ENCODE assay signal across 24 cellular contexts in the genomic region with DNA sequence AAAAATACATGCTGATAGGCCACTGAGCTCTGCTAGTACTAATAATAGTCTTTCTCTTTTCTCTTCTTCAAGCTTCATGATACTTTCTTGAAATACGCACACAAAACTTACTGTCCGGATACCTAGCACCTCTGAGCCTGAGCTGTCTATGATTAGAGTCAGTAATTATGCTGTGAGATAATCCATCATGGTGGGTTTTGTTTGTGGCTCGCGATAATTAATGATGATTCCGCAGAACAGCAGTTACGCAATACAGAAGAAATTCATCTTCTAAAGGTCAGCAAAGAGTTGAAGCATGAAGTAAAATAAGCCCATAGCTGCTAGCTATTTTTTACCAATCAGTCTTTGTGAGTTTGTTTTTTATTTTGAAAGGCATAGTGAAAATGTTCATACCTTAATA.
DNase-seq lines count a peak whose midpoint lies in the region; ATAC-seq and TF ChIP-seq lines count a peak whose summit lies in the region.
"Had no signal": no experiment of that assay in that cellular context is flagged by ENCODE, and none has a peak within 500 bp of the region (broad histone marks: within the 10 kb centered on the region; RNA-seq: fewer than 3 reads in every experiment).

No MANE protein-coding gene starts in this region.

- H3K18ac ChIP-seq in neuronal stem cell (ENCODE audit: low read length): no peak overlapping the region

- H2AFZ ChIP-seq in neuronal stem cell (ENCODE audit: low read length): no peak overlapping the region

- H3K27me3 Mint-ChIP-seq in nephron (ENCODE audit: low read depth): no peaks in the 10 kb centered on the region
- no peaks in the 10 kb centered on the region for H3K27me3 Mint-ChIP-seq in natural killer cell treated with Interleukin-12 subunit alpha and Interleukin-12 subunit beta and Interleukin-15 and Interleukin-18, amount 100 ng/mL, for 72 hours
- H3K27me3 Mint-ChIP-seq: B cell had no signal

- H2AK5ac ChIP-seq in neuronal stem cell (ENCODE audit: low read depth, low read length): no peak overlapping the region

- H3K4me3 ChIP-seq in endocrine pancreas (ENCODE audit: control insufficient read depth, insufficient read depth, low read length) (peak overlapping the region; percentile 1), neuronal stem cell (ENCODE audit: low read length in 2 of 2) (no peak overlapping the region)

- no peaks in the 10 kb centered on the region for H3K4me1 Mint-ChIP-seq in nephron
- no peaks in the 10 kb centered on the region for H3K4me1 Mint-ChIP-seq in natural killer cell treated with Interleukin-12 subunit alpha and Interleukin-12 subunit beta and Interleukin-15 and Interleukin-18, amount 100 ng/mL, for 72 hours (ENCODE audit: low read depth in 2 of 2)
- H3K4me1 Mint-ChIP-seq: B cell had no signal

- H3K36me3 ChIP-seq in endocrine pancreas (ENCODE audit: control insufficient read depth, insufficient read depth, low read length) (no peaks in the 10 kb centered on the region), neuronal stem cell (replicated peaks in 1 of 2; ENCODE audit: control insufficient read depth in 2 of 2, insufficient read depth in 2 of 2, low read length in 2 of 2) (no peaks in the 10 kb centered on the region)

- H2BK15ac ChIP-seq in neuronal stem cell (ENCODE audit: low read length): no peak overlapping the region

- no peaks in the 10 kb centered on the region for H3K36me3 Mint-ChIP-seq in nephron (ENCODE audit: low read depth)
- peaks cover 4% of the 10 kb centered on the region for H3K36me3 Mint-ChIP-seq in natural killer cell treated with Interleukin-12 subunit alpha and Interleukin-12 subunit beta and Interleukin-15 and Interleukin-18, amount 100 ng/mL, for 72 hours
- H3K36me3 Mint-ChIP-seq: CD8-positive, alpha-beta T cell had no signal

- no peaks in the 10 kb centered on the region for H3K9me3 ChIP-seq in endocrine pancreas (ENCODE audit: control insufficient read depth, low read length)
- H3K9me3 ChIP-seq in neuronal stem cell (replicated peaks in 1 of 2; ENCODE audit: control insufficient read depth in 2 of 2, insufficient read depth in 1 of 2, low read depth in 1 of 2, low read length in 2 of 2): no peaks in the 10 kb centered on the region
- H3K9me3 ChIP-seq: Caco-2 had no signal

- H3K79me1 ChIP-seq in neuronal stem cell (ENCODE audit: low read depth, low read length): no peaks in the 10 kb centered on the region

- no peaks in the 10 kb centered on the region for H3K9me3 Mint-ChIP-seq in nephron
- H3K9me3 Mint-ChIP-seq in natural killer cell treated with Interleukin-12 subunit alpha and Interleukin-12 subunit beta and Interleukin-15 and Interleukin-18, amount 100 ng/mL, for 72 hours: peaks cover 9% of the 10 kb centered on the region
- H3K9me3 Mint-ChIP-seq: CD8-positive, alpha-beta T cell had no signal

- H3K14ac ChIP-seq in neuronal stem cell (ENCODE audit: low read length): no peak overlapping the region

- peak overlapping the region; percentile 46 to 67 (median 51) for H3K27ac Mint-ChIP-seq in nephron
- no peak overlapping the region for H3K27ac Mint-ChIP-seq in natural killer cell treated with Interleukin-12 subunit alpha and Interleukin-12 subunit beta and Interleukin-15 and Interleukin-18, amount 100 ng/mL, for 72 hours
- H3K27ac Mint-ChIP-seq: B cell; CD8-positive, alpha-beta T cell had no signal

- no peak overlapping the region for H3K27ac ChIP-seq in neuronal stem cell (replicated peaks; ENCODE audit: low read length)
- H3K27ac ChIP-seq: C4-2B, RWPE1 had no signal

- DNase-seq in NOMO-1 treated with DMSO at 0.1 percent for 48 hours (lab: John Stamatoyannopoulos, UW; ENCODE audit: unreplicated experiment) (peak; percentile 51), neuronal stem cell (ENCODE audit: low spot score) (no peak)
- DNase-seq in natural killer cell treated with Interleukin-12 subunit alpha and Interleukin-12 subunit beta and Interleukin-15 and Interleukin-18, amount 100 ng/mL, for 72 hours (ENCODE audit: low spot score): no peak
- DNase-seq: Caco-2; CD8-positive, alpha-beta T cell; DMS79 treated with DMSO at 0.1 percent for 48 hours; GF-D8; GOT3; HCEC 1CT; Kasumi-1; NCI-H1105 treated with DMSO at 0.1 percent for 48 hours; NCI-H146; NCI-H2029 treated with DMSO at 0.1 percent for 48 hours; NCI-H2227 treated with DMSO at 0.1 percent for 48 hours; NCI-H526 treated with DMSO at 0.1 percent for 48 hours; SHP77 had no signal

- H3K23ac ChIP-seq in neuronal stem cell (ENCODE audit: low read depth, low read length, poor library complexity): no peak overlapping the region

- no peak overlapping the region for H3K4me2 ChIP-seq in neuronal stem cell (ENCODE audit: insufficient read depth, low read length, poor library complexity, severe bottlenecking)

- H2BK5ac ChIP-seq in neuronal stem cell (ENCODE audit: low read length): no peak overlapping the region

- H3K4me1 ChIP-seq in endocrine pancreas (ENCODE audit: control insufficient read depth, insufficient read depth, low read length) (no peaks in the 10 kb centered on the region), neuronal stem cell (ENCODE audit: control insufficient read depth in 2 of 2, insufficient read depth in 1 of 2, low read depth in 1 of 2, low read length in 2 of 2) (peaks cover 1 to 33% of the 10 kb centered on the region in 2 donors)
- H3K4me1 ChIP-seq: Caco-2 had no signal

- ATAC-seq in natural killer cell treated with Interleukin-12 subunit alpha and Interleukin-12 subunit beta and Interleukin-15 and Interleukin-18, amount 100 ng/mL, for 72 hours: no peak
- no peak for ATAC-seq in SK-N-SH treated with all-trans-retinoic acid at 6 μM for 48 hours
- no peak for ATAC-seq in HG02678 (IDR thresholded peaks at IDR 0.05; ENCODE audit: unreplicated experiment)
- ATAC-seq: CD8-positive, alpha-beta T cell; Panc1 had no signal

- H4K91ac ChIP-seq in neuronal stem cell (ENCODE audit: low read depth, low read length, poor library complexity): no peak overlapping the region

- no peak overlapping the region for H3K9ac ChIP-seq in endocrine pancreas (ENCODE audit: control insufficient read depth, insufficient read depth, low read length)
- no peak overlapping the region for H3K9ac ChIP-seq in neuronal stem cell (ENCODE audit: low read depth, low read length, poor library complexity)

- TF ChIP-seq CTCF in nephron (IDR thresholded peaks at IDR 0.05; ENCODE audit: unreplicated experiment in 3 of 3): no peak

- no CpG with 5 or more reads among the region's 6 CpGs for WGBS in neuronal stem cell (ENCODE audit: extremely low coverage in 2 of 2, insufficient read length in 2 of 2, insufficient replicate concordance in 1 of 2), 2 donors

- H3K27me3 ChIP-seq in endocrine pancreas (ENCODE audit: control insufficient read depth, insufficient read depth, low read length) (no peaks in the 10 kb centered on the region), neuronal stem cell (ENCODE audit: control insufficient read depth in 3 of 3, insufficient read depth in 3 of 3, low read depth in 1 of 3, low read length in 3 of 3) (no peaks in the 10 kb centered on the region)

- H4K8ac ChIP-seq in neuronal stem cell (ENCODE audit: low read depth, low read length): no peak overlapping the region

- no peak overlapping the region for H2BK12ac ChIP-seq in neuronal stem cell (ENCODE audit: low read length)

- H3K4me3 Mint-ChIP-seq in nephron: no peak overlapping the region
- no peak overlapping the region for H3K4me3 Mint-ChIP-seq in natural killer cell treated with Interleukin-12 subunit alpha and Interleukin-12 subunit beta and Interleukin-15 and Interleukin-18, amount 100 ng/mL, for 72 hours
- H3K4me3 Mint-ChIP-seq: B cell; CD8-positive, alpha-beta T cell had no signal

- no peak overlapping the region for H2BK120ac ChIP-seq in neuronal stem cell (ENCODE audit: low read depth, low read length)

- no peak overlapping the region for H3K4ac ChIP-seq in neuronal stem cell (ENCODE audit: low read length)

TF ChIP-seq in SK-N-SH treated with all-trans-retinoic acid at 6 μM for 48 hours, 23 proteins besides CTCF, POLR2A, EP300 and RAD21 (continues in another document):
- no peak for TF ChIP-seq CREB5 (CRISPR knock-in tag; IDR thresholded peaks at IDR 0.05; ENCODE audit: low read depth)
- TF ChIP-seq ZNF565 (CRISPR knock-in tag; conservative IDR thresholded peaks at IDR 0.05; ENCODE audit: low read depth): no peak
- no peak for TF ChIP-seq CSDC2 (CRISPR knock-in tag; IDR thresholded peaks at IDR 0.05)
- no peak for TF ChIP-seq ESRRG (CRISPR knock-in tag; IDR thresholded peaks at IDR 0.05)
- TF ChIP-seq SNAI2 (CRISPR knock-in tag; IDR thresholded peaks at IDR 0.05): no peak
- no peak for TF ChIP-seq ISL1 (CRISPR knock-in tag; IDR thresholded peaks at IDR 0.05)
- TF ChIP-seq ZFP30 (CRISPR knock-in tag; IDR thresholded peaks at IDR 0.05): no peak
- no peak for TF ChIP-seq POU6F1 (CRISPR knock-in tag; IDR thresholded peaks at IDR 0.05; ENCODE audit: borderline replicate concordance, low read depth)
- TF ChIP-seq TCF4 (CRISPR knock-in tag; IDR thresholded peaks at IDR 0.05; ENCODE audit: borderline replicate concordance): no peak
- TF ChIP-seq GLIS3 (CRISPR knock-in tag; IDR thresholded peaks at IDR 0.05): no peak

Comparison
In these comparisons a context has a peak if more than half of its experiments do, and no peak if none do; other contexts are left out.
1. H3K27ac Mint-ChIP-seq: peak in nephron (3 of 3); none in natural killer cell treated with Interleukin-12 subunit alpha and Interleukin-12 subunit beta and Interleukin-15 and Interleukin-18, amount 100 ng/mL, for 72 hours (0 of 2).